ENCODE assay signal across 14 cellular contexts in genomic region chr10:86936661-86937501, GRCh38. TPM values are rescaled to one million over a fixed set of nuclear protein-coding genes. Genes with fewer than 3 reads are reported as not detected.
A peak's percentile ranks its signal among the peaks of the same experiment; 100 is the strongest.
DNase-seq lines count a peak whose midpoint lies in the region; ATAC-seq and TF ChIP-seq lines count a peak whose summit lies in the region.
"Had no signal": no experiment of that assay in that cellular context is flagged by ENCODE, and none has a peak within 500 bp of the region (broad histone marks: within the 10 kb centered on the region; RNA-seq: fewer than 3 reads in every experiment).

No MANE protein-coding gene starts in this region.

- no peak overlapping the region for H3K27ac ChIP-seq in brain microvascular endothelial cell
- H3K27ac ChIP-seq: BLaER1 treated with 17β-estradiol and CSF1 and Interleukin-3, amounts not matched to agents 10 nM and 100 nM had no signal

- no peak for TF ChIP-seq EP300 in Ishikawa (IDR thresholded peaks at IDR 0.05; ENCODE audit: borderline replicate concordance)

- in situ Hi-C loops in brain microvascular endothelial cell (cut with HindIII; ENCODE audit: low pct_ligation_motif_present, low sequenced_read_pairs), result no loop called here

- TF ChIP-seq CTCF in brain microvascular endothelial cell (IDR thresholded peaks at IDR 0.05; ENCODE audit: low read depth, low read length, missing control alignments), result no peak

- H3K27me3 ChIP-seq in brain microvascular endothelial cell (replicated peaks), result no peaks in the 10 kb centered on the region
- H3K27me3 ChIP-seq: BLaER1 treated with 17β-estradiol and CSF1 and Interleukin-3, amounts not matched to agents 10 nM and 100 nM; sigmoid colon had no signal

- TF ChIP-seq RAD21 in Ishikawa (IDR thresholded peaks at IDR 0.05; ENCODE audit: low read depth), result no peak

- ATAC-seq in GM18867 (IDR thresholded peaks at IDR 0.05; ENCODE audit: unreplicated experiment), result no peak
- ATAC-seq: naive thymus-derived CD8-positive, alpha-beta T cell; stimulated activated naive CD8-positive, alpha-beta T cell treated with anti-CD3 and anti-CD28 coated beads, Interleukin-15, Interleukin-2, amounts not matched to agents 100 U/mL and 50 U/mL, for 24 hours had no signal

- peak; percentile 68 for DNase-seq in COLO668 (lab: John Stamatoyannopoulos, UW; ENCODE audit: unreplicated experiment)
- peak; percentile 25 for DNase-seq in brain microvascular endothelial cell
- DNase-seq in mesenteric fat pad (ENCODE audit: low spot score), result peak; percentile 77
- DNase-seq in dermis blood vessel endothelial cell, result no peak
- DNase-seq in occipital lobe (lab: John Stamatoyannopoulos, UW), result no peak
- no peak for DNase-seq in nucleus accumbens (lab: John Stamatoyannopoulos, UW)
- DNase-seq: kidney glomerular epithelial cell; naive thymus-derived CD8-positive, alpha-beta T cell; NCI-H2029; sigmoid colon; stimulated activated naive CD8-positive, alpha-beta T cell treated with anti-CD3 and anti-CD28 coated beads, Interleukin-15, Interleukin-2, amounts not matched to agents 100 U/mL and 50 U/mL, for 24 hours had no signal

- H3K36me3 ChIP-seq in brain microvascular endothelial cell (replicated peaks), result no peaks in the 10 kb centered on the region
- H3K36me3 ChIP-seq: BLaER1 treated with 17β-estradiol and CSF1 and Interleukin-3, amounts not matched to agents 10 nM and 100 nM had no signal

- H3K4me3 ChIP-seq in brain microvascular endothelial cell (ENCODE audit: low read depth, low read length), result no peak overlapping the region
- H3K4me3 ChIP-seq: BLaER1 treated with 17β-estradiol and CSF1 and Interleukin-3, amounts not matched to agents 10 nM and 100 nM; sigmoid colon had no signal

TF ChIP-seq in Ishikawa, 13 proteins besides CTCF, POLR2A, EP300 and RAD21:
- peak; percentile 69 for TF ChIP-seq NFIC (IDR thresholded peaks at IDR 0.05)
- TF ChIP-seq USF1 (IDR thresholded peaks at IDR 0.05), result no peak

RNA-seq across cellular contexts. Expression of gene MMRN2, which starts 20.5 kb away (rescaled TPM):
- total RNA-seq in mesenteric fat pad (78.4 TPM), dermis blood vessel endothelial cell (465 and 483 TPM in 2 replicates), occipital lobe (4.8 TPM)

RNA-seq across cellular contexts. Expression of gene SNCG, which starts 21.5 kb away (rescaled TPM):
- total RNA-seq in mesenteric fat pad, result 265 TPM
- 111 and 117 TPM in 2 replicates for total RNA-seq in dermis blood vessel endothelial cell
- total RNA-seq in occipital lobe, result 2.7 TPM

RNA-seq across cellular contexts. Expression of gene ADIRF, which starts 31.4 kb away (rescaled TPM):
- total RNA-seq in mesenteric fat pad (543 TPM), dermis blood vessel endothelial cell (12.8 and 23.8 TPM in 2 replicates), occipital lobe (not detected)
- total RNA-seq: naive thymus-derived CD8-positive, alpha-beta T cell had no signal

Comparison
In these comparisons a context has a peak if more than half of its experiments do, and no peak if none do; other contexts are left out.
1. DNase-seq: peak in COLO668 (single experiment), brain microvascular endothelial cell (single experiment) and mesenteric fat pad (single experiment); none in dermis blood vessel endothelial cell (single experiment), occipital lobe (single experiment) and nucleus accumbens (0 of 56).
2. RNA of gene MMRN2, which starts 20.5 kb away (total RNA-seq): 465 to 483 TPM in dermis blood vessel endothelial cell and 78.4 TPM in mesenteric fat pad (single experiment); 4.8 TPM in occipital lobe (single experiment); every median in the first group is over 10 times any median in the second.
3. RNA of gene SNCG, which starts 21.5 kb away (total RNA-seq): 265 TPM in mesenteric fat pad (single experiment) and 111 to 117 TPM in dermis blood vessel endothelial cell; 2.7 TPM in occipital lobe (single experiment); every median in the first group is over 10 times any median in the second.
4. RNA of gene ADIRF, which starts 31.4 kb away (total RNA-seq): 543 TPM in mesenteric fat pad (single experiment) and 12.8 to 23.8 TPM in dermis blood vessel endothelial cell; not detected in occipital lobe (single experiment); every median in the first group is over 10 times any median in the second.